ENCODE assay signal across 9 cellular contexts in the genomic region with DNA sequence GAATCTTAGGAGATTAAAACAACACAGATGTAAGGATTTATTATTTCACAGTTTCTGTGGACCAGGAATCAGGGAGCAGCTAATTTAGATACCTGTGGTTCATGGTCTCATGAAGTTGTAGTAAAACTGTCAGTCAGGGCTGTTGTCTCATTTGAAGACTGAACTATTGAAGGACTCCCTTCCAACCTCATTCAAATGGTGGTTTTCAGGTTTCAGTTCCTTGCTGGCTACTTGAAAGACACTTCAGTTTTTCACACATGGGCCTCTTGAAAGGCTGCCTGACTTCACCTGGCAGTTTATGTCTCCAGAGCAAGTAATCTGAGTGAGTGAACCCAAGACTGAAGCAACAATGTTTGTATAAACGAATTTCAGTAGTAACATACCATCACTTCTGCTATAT.
A peak's percentile ranks its signal among the peaks of the same experiment; 100 is the strongest.
DNase-seq lines count a peak whose midpoint lies in the region; ATAC-seq lines count a peak whose summit lies in the region.
"Had no signal": no experiment of that assay in that cellular context is flagged by ENCODE, and none has a peak within 500 bp of the region (broad histone marks: within the 10 kb centered on the region; RNA-seq: fewer than 3 reads in every experiment).

No MANE protein-coding gene starts in this region.

- no peaks in the 10 kb centered on the region for H3K36me3 Mint-ChIP-seq in stimulated activated naive B cell treated with anti-CD40 and anti-IgM and Interleukin-4, amounts not matched to agents 10 μg/mL and 1 μg/mL and 100 μg/mL, for 72 hours

- no peak overlapping the region for H3K27ac Mint-ChIP-seq in stimulated activated naive B cell treated with anti-CD40 and anti-IgM and Interleukin-4, amounts not matched to agents 10 μg/mL and 1 μg/mL and 100 μg/mL, for 72 hours

- no peaks in the 10 kb centered on the region for H3K27me3 Mint-ChIP-seq in stimulated activated naive B cell treated with anti-CD40 and anti-IgM and Interleukin-4, amounts not matched to agents 10 μg/mL and 1 μg/mL and 100 μg/mL, for 72 hours

- ATAC-seq in GM19035 (IDR thresholded peaks at IDR 0.05; ENCODE audit: unreplicated experiment): peak; percentile 98
- ATAC-seq in GM21786 (IDR thresholded peaks at IDR 0.05; ENCODE audit: unreplicated experiment): peak; percentile 97
- peak; percentile 83 for ATAC-seq in HG03175 (IDR thresholded peaks at IDR 0.05; ENCODE audit: unreplicated experiment)
- peak; percentile 34 to 48 for ATAC-seq in stimulated activated naive B cell treated with anti-CD40 and anti-IgM and Interleukin-4, amounts not matched to agents 10 μg/mL and 1 μg/mL and 100 μg/mL, for 72 hours (replicated peaks)

- no peaks in the 10 kb centered on the region for H3K4me1 Mint-ChIP-seq in stimulated activated naive B cell treated with anti-CD40 and anti-IgM and Interleukin-4, amounts not matched to agents 10 μg/mL and 1 μg/mL and 100 μg/mL, for 72 hours

- H3K9me3 Mint-ChIP-seq in stimulated activated naive B cell treated with anti-CD40 and anti-IgM and Interleukin-4, amounts not matched to agents 10 μg/mL and 1 μg/mL and 100 μg/mL, for 72 hours: no peaks in the 10 kb centered on the region

- no peak for DNase-seq in stimulated activated naive B cell treated with anti-CD40 and anti-IgM and Interleukin-4, amounts not matched to agents 10 μg/mL and 1 μg/mL and 100 μg/mL, for 72 hours
- DNase-seq in NCI-H1694 treated with DMSO at 0.1 percent for 48 hours (lab: John Stamatoyannopoulos, UW): no peak
- DNase-seq in GOT3 (lab: John Stamatoyannopoulos, UW): no peak
- DNase-seq in NOMO-1 treated with dmso at 0.1 percent for 144 hours (lab: John Stamatoyannopoulos, UW; ENCODE audit: unreplicated experiment): no peak
- DNase-seq: NCI-H2081, testis had no signal

- no peak overlapping the region for H3K4me3 Mint-ChIP-seq in stimulated activated naive B cell treated with anti-CD40 and anti-IgM and Interleukin-4, amounts not matched to agents 10 μg/mL and 1 μg/mL and 100 μg/mL, for 72 hours

Comparison
In these comparisons a context has a peak if more than half of its experiments do, and no peak if none do; other contexts are left out.
1. ATAC-seq: peak in every context shown above with its lines; median percentile 98 in GM19035; 97 in GM21786; 83 in HG03175; 41 in stimulated activated naive B cell treated with anti-CD40 and anti-IgM and Interleukin-4, amounts not matched to agents 10 μg/mL and 1 μg/mL and 100 μg/mL, for 72 hours.